Comparison of ENCODE assay signal across 8 cellular contexts in the genomic region with DNA sequence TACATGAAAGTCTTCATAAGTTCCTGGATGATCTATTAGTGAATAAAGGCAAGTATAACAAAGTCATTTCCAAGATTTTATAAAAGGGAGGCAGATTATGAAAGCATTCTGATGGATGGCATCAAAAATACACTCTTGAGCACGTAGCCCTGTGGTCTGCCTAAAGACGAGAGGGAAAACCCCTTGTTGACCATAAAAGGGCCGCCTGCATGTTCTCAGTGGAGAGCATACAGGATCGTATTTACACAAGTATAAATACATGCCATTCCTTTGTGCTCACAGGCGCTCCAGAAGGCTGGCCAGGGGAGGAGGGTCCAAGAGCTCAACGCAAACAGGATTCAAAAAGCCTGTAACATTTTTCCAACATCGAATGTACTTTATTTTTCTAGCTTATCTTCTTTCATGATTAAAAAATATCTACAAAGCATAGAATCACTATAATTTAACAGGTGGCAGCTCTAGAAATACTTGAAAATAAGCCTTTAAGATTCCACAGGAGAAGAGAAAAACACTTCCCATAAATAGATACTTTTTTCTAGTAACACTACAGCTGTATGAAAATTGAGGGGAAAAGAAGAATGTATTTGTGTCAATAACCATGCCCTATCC. TPM values are rescaled to one million over a fixed set of nuclear protein-coding genes. Genes with fewer than 3 reads are reported as not detected.
A peak's percentile ranks its signal among the peaks of the same experiment; 100 is the strongest.
DNase-seq lines count a peak whose midpoint lies in the region; ATAC-seq and TF ChIP-seq lines count a peak whose summit lies in the region.

No MANE protein-coding gene starts in this region.

- H3K4me2 ChIP-seq in skeletal muscle satellite cell (ENCODE audit: low read length): peak overlapping the region; percentile 71

- intact Hi-C loops in heart right ventricle (cut with DNase I): no loop called here

- DNase-seq in SJCRH30 (peak; percentile 71 to 74), heart right ventricle (peak; percentile 11 to 19), NCI-H1694 treated with DMSO at 0.1 percent for 48 hours (lab: John Stamatoyannopoulos, UW) (no peak), nucleus accumbens (lab: John Stamatoyannopoulos, UW) (no peak)
- no peak for DNase-seq in activated CD4-positive, alpha-beta T cell treated with anti-CD3 and anti-CD28 coated beads for 4 hours

- H3K4me1 ChIP-seq in SJCRH30 (peaks cover 11% of the 10 kb centered on the region), heart right ventricle (peaks cover 0 to 50% (median 36%) of the 10 kb centered on the region in 9 donors), skeletal muscle satellite cell (ENCODE audit: control insufficient read depth, insufficient read depth, low read length) (peaks cover 74% of the 10 kb centered on the region)

- H3K27me3 ChIP-seq in SJCRH30 (no peaks in the 10 kb centered on the region), heart right ventricle (no peaks in the 10 kb centered on the region), skeletal muscle satellite cell (ENCODE audit: control insufficient read depth, insufficient read depth, low read length) (no peaks in the 10 kb centered on the region)

- H3K27me3 Mint-ChIP-seq in activated T-helper 17 cell treated with anti-CD3 and anti-CD28 coated beads, Interleukin-2, amount 50 U/mL, for 72 hours: no peaks in the 10 kb centered on the region

- H3K4me3 Mint-ChIP-seq in activated T-helper 17 cell treated with anti-CD3 and anti-CD28 coated beads, Interleukin-2, amount 50 U/mL, for 72 hours: no peak overlapping the region

- no peak overlapping the region for H3K27ac Mint-ChIP-seq in activated T-helper 17 cell treated with anti-CD3 and anti-CD28 coated beads, Interleukin-2, amount 50 U/mL, for 72 hours

- TF ChIP-seq CTCF in heart right ventricle (IDR thresholded peaks at IDR 0.05): no peak

- peak overlapping the region; percentile 61 for H3K9ac ChIP-seq in skeletal muscle satellite cell (ENCODE audit: low read depth, low read length)

- no peaks in the 10 kb centered on the region for H3K36me3 Mint-ChIP-seq in activated T-helper 17 cell treated with anti-CD3 and anti-CD28 coated beads, Interleukin-2, amount 50 U/mL, for 72 hours (ENCODE audit: low read depth)

- WGBS in heart right ventricle, 2 donors: 14 to 19% methylated on average over 7 of the region's 7 CpGs

- peak overlapping the region; percentile 44 for H3K27ac ChIP-seq in SJCRH30
- peak overlapping the region in 6 of 10 donors; percentile 12 to 61 (median 52) for H3K27ac ChIP-seq in heart right ventricle

- H3K9me3 ChIP-seq in SJCRH30 (replicated peaks): no peaks in the 10 kb centered on the region
- H3K9me3 ChIP-seq in heart right ventricle: no peaks in the 10 kb centered on the region
- H3K9me3 ChIP-seq in skeletal muscle satellite cell (replicated peaks; ENCODE audit: low read length): no peaks in the 10 kb centered on the region

- H3K4me3 ChIP-seq in SJCRH30 (peak overlapping the region; percentile 10; the same call in 1 of the 2 replicates), heart right ventricle (peak overlapping the region in 7 of 10 donors; percentile 11 to 36 (median 30)), skeletal muscle satellite cell (ENCODE audit: low read length) (no peak overlapping the region)

- ATAC-seq in HG02798 (IDR thresholded peaks at IDR 0.05; ENCODE audit: poor library complexity, unreplicated experiment): peak; percentile 53
- peak in 7 of 8 donors; percentile 45 to 92 (median 80) for ATAC-seq in heart right ventricle
- ATAC-seq in activated T-helper 17 cell treated with anti-CD3 and anti-CD28 coated beads, Interleukin-2, amount 50 U/mL, for 72 hours (replicated peaks): no peak

- no peaks in the 10 kb centered on the region for H3K9me3 Mint-ChIP-seq in activated T-helper 17 cell treated with anti-CD3 and anti-CD28 coated beads, Interleukin-2, amount 50 U/mL, for 72 hours

- no peaks in the 10 kb centered on the region for H3K4me1 Mint-ChIP-seq in activated T-helper 17 cell treated with anti-CD3 and anti-CD28 coated beads, Interleukin-2, amount 50 U/mL, for 72 hours

- H3K36me3 ChIP-seq in SJCRH30 (no peaks in the 10 kb centered on the region), heart right ventricle (no peaks in the 10 kb centered on the region), skeletal muscle satellite cell (ENCODE audit: insufficient read depth, low read length) (no peaks in the 10 kb centered on the region)

RNA-seq across cellular contexts. Expression of a gene that starts 29.6 kb away (rescaled TPM):
- 14.1 and 14.6 TPM in 2 replicates for total RNA-seq in SJCRH30 (2014; rRNA removed; shearing (Covaris generic))
- total RNA-seq in heart right ventricle: 10 to 100 TPM; 10.1 to 18.2 (median 15.2) TPM
- polyA plus RNA-seq in heart right ventricle: 1 to 10 TPM; 2.1 to 2.6 TPM
- 54.8 and 55.0 TPM in 2 replicates for total RNA-seq in skeletal muscle satellite cell (2012; rRNA removed)
- total RNA-seq in activated T-helper 17 cell treated with anti-CD3 and anti-CD28 coated beads, Interleukin-2, amount 50 U/mL, for 72 hours: not detected

Comparison
In these comparisons a context has a peak if more than half of its experiments do, and no peak if none do; other contexts are left out.
1. DNase-seq: peak in SJCRH30 (2 of 2) and heart right ventricle (2 of 2); none in activated CD4-positive, alpha-beta T cell treated with anti-CD3 and anti-CD28 coated beads for 4 hours (0 of 2), NCI-H1694 treated with DMSO at 0.1 percent for 48 hours (single experiment) and nucleus accumbens (0 of 56).
2. RNA of a gene that starts 29.6 kb away (total RNA-seq): 10.1 to 18.2 TPM in heart right ventricle and 14.1 to 14.6 TPM in SJCRH30; not detected in activated T-helper 17 cell treated with anti-CD3 and anti-CD28 coated beads, Interleukin-2, amount 50 U/mL, for 72 hours; every median in the first group is over 10 times any median in the second.